ENCODE assay signal across 8 cellular contexts in genomic region chr1:235831148-235831547, GRCh38. TPM values are rescaled to one million over a fixed set of nuclear protein-coding genes. Genes with fewer than 3 reads are reported as not detected.
DNase-seq lines count a peak whose midpoint lies in the region; ATAC-seq, FAIRE-seq and TF ChIP-seq lines count a peak whose summit lies in the region.

No MANE protein-coding gene starts in this region.

- ATAC-seq in GM19463 (IDR thresholded peaks at IDR 0.05; ENCODE audit: unreplicated experiment): peak; percentile 100
- ATAC-seq in HG03460 (IDR thresholded peaks at IDR 0.05; ENCODE audit: unreplicated experiment): peak; percentile 99

- no peaks in the 10 kb centered on the region for H3K79me2 ChIP-seq in astrocyte (ENCODE audit: insufficient read depth, low read length)

- no peaks in the 10 kb centered on the region for H3K27me3 ChIP-seq in astrocyte (ENCODE audit: insufficient read depth, low read length)

- no peaks in the 10 kb centered on the region for H4K20me1 ChIP-seq in astrocyte (ENCODE audit: insufficient read depth, low read length)

- H3K36me3 ChIP-seq in astrocyte (ENCODE audit: insufficient read depth, low read length): no peaks in the 10 kb centered on the region

- H3K4me3 ChIP-seq in astrocyte (ENCODE audit: insufficient read depth, low read depth, low read length) (no peak overlapping the region), lower leg skin (ENCODE audit: low read depth, poor library complexity, severe bottlenecking) (no peak overlapping the region)

- H3K36me3 Mint-ChIP-seq in astrocyte (ENCODE audit: low read depth, unreplicated experiment): peaks cover 1% of the 10 kb centered on the region

- H3K9ac ChIP-seq in astrocyte (ENCODE audit: low read length): no peak overlapping the region

- peak overlapping the region; percentile 37 for H3K27ac Mint-ChIP-seq in astrocyte (ENCODE audit: unreplicated experiment)

- intact Hi-C loops in lower leg skin (cut with DNase I; ENCODE audit: low total_unique reads): no loop called here

- H3K4me3 Mint-ChIP-seq in astrocyte (ENCODE audit: unreplicated experiment): no peak overlapping the region

- no peak overlapping the region for H3K4me2 ChIP-seq in astrocyte (ENCODE audit: low read length)

- no peaks in the 10 kb centered on the region for H3K4me1 ChIP-seq in astrocyte (ENCODE audit: insufficient read depth, low read length)

- no peak overlapping the region for H2AFZ ChIP-seq in astrocyte (ENCODE audit: low read depth, low read length)

- H3K9me3 ChIP-seq in astrocyte (ENCODE audit: insufficient read depth, low read depth, low read length): no peaks in the 10 kb centered on the region

- H3K27me3 Mint-ChIP-seq in astrocyte (ENCODE audit: low read depth, unreplicated experiment): no peaks in the 10 kb centered on the region

- H3K27ac ChIP-seq in astrocyte (ENCODE audit: low read depth, low read length): no peak overlapping the region

- FAIRE-seq in astrocyte (lab: Jason Lieb, UNC): no peak

- DNase-seq in EH (ENCODE audit: low read depth): peak; percentile 65
- DNase-seq in astrocyte (ENCODE audit: low read depth): no peak
- peak; percentile 23 to 34 for DNase-seq in stimulated activated CD4-positive, alpha-beta T cell treated with anti-CD3 and anti-CD28 coated beads, Interleukin-2, amount 100 ng/mL, for 48 hours
- DNase-seq in lower leg skin (ENCODE audit: low spot score in 2 of 2): no peak
- DNase-seq in NCI-H510A treated with DMSO at 0.1 percent for 48 hours (lab: John Stamatoyannopoulos, UW): no peak
- DNase-seq in KG1 (lab: John Stamatoyannopoulos, UW): no peak

- no peak for TF ChIP-seq POLR2A in lower leg skin (IDR thresholded peaks at IDR 0.05)

- peaks cover 4% of the 10 kb centered on the region for H3K4me1 Mint-ChIP-seq in astrocyte (ENCODE audit: low read depth, unreplicated experiment)

- no peak for TF ChIP-seq CTCF in astrocyte (IDR thresholded peaks at IDR 0.05; ENCODE audit: insufficient read depth, low read depth, low read length)
- TF ChIP-seq CTCF in lower leg skin (IDR thresholded peaks at IDR 0.05): no peak

- WGBS in lower leg skin, 2 donors: 57 to 69% methylated on average over 5 of the region's 5 CpGs

- no peaks in the 10 kb centered on the region for H3K9me3 Mint-ChIP-seq in astrocyte (ENCODE audit: unreplicated experiment)

RNA-seq across cellular contexts. Expression of gene LYST, which starts 35.6 kb away (rescaled TPM):
- total RNA-seq in astrocyte (12.5 and 15.7 TPM in 2 replicates), lower leg skin (10 to 100 TPM; 38.5 to 43.9 (median 40.9) TPM)

Comparison
In these comparisons a context has a peak if more than half of its experiments do, and no peak if none do; other contexts are left out.
1. DNase-seq: peak in EH (single experiment) and stimulated activated CD4-positive, alpha-beta T cell treated with anti-CD3 and anti-CD28 coated beads, Interleukin-2, amount 100 ng/mL, for 48 hours (2 of 2); none in astrocyte (single experiment), lower leg skin (0 of 2), NCI-H510A treated with DMSO at 0.1 percent for 48 hours (single experiment) and KG1 (single experiment).